Comparison of ENCODE assay signal across 12 cellular contexts in genomic region chr1:234732260-234732659, GRCh38.
DNase-seq lines count a peak whose midpoint lies in the region; ATAC-seq and TF ChIP-seq lines count a peak whose summit lies in the region.
"Had no signal": no experiment of that assay in that cellular context is flagged by ENCODE, and none has a peak within 500 bp of the region (broad histone marks: within the 10 kb centered on the region; RNA-seq: fewer than 3 reads in every experiment).

No MANE protein-coding gene starts in this region.

- H3K27ac Mint-ChIP-seq in activated T-cell treated with anti-CD3 and anti-CD28 coated beads, Interleukin-2, amount 50 U/mL, for 72 hours = peak overlapping the region; percentile 49
- peak overlapping the region; percentile 21 for H3K27ac Mint-ChIP-seq in endodermal cell
- H3K27ac Mint-ChIP-seq in stimulated activated effector memory CD8-positive, alpha-beta T cell treated with anti-CD3 and anti-CD28 coated beads, Interleukin-12 subunit alpha, Interleukin-12 subunit beta, amount 100 ng/mL, for 72 hours = peak overlapping the region; percentile 95

- no peak overlapping the region for H3K9ac ChIP-seq in endodermal cell (ENCODE audit: extremely low read depth, low read length, poor library complexity, severe bottlenecking)
- no peak overlapping the region for H3K9ac ChIP-seq in colonic mucosa (ENCODE audit: low read depth in 2 of 2, low read length in 2 of 2)

- no peaks in the 10 kb centered on the region for H3K9me3 Mint-ChIP-seq in activated T-cell treated with anti-CD3 and anti-CD28 coated beads, Interleukin-2, amount 50 U/mL, for 72 hours
- H3K9me3 Mint-ChIP-seq in activated T-cell treated with anti-CD3 and anti-CD28 coated beads, Interleukin-2, amount 50 U/mL, for 4 hours = no peaks in the 10 kb centered on the region
- no peaks in the 10 kb centered on the region for H3K9me3 Mint-ChIP-seq in endodermal cell
- no peaks in the 10 kb centered on the region for H3K9me3 Mint-ChIP-seq in stimulated activated effector memory CD8-positive, alpha-beta T cell treated with anti-CD3 and anti-CD28 coated beads, Interleukin-12 subunit alpha, Interleukin-12 subunit beta, amount 100 ng/mL, for 72 hours

- no peaks in the 10 kb centered on the region for H3K36me3 Mint-ChIP-seq in activated T-cell treated with anti-CD3 and anti-CD28 coated beads, Interleukin-2, amount 50 U/mL, for 72 hours (ENCODE audit: insufficient read depth in 2 of 2)
- H3K36me3 Mint-ChIP-seq in activated T-cell treated with anti-CD3 and anti-CD28 coated beads, Interleukin-2, amount 50 U/mL, for 4 hours (ENCODE audit: insufficient read depth) = no peaks in the 10 kb centered on the region
- no peaks in the 10 kb centered on the region for H3K36me3 Mint-ChIP-seq in endodermal cell (ENCODE audit: low read depth)
- peaks cover 10% of the 10 kb centered on the region for H3K36me3 Mint-ChIP-seq in stimulated activated effector memory CD8-positive, alpha-beta T cell treated with anti-CD3 and anti-CD28 coated beads, Interleukin-12 subunit alpha, Interleukin-12 subunit beta, amount 100 ng/mL, for 72 hours

- H3K27ac ChIP-seq in SJSA1 (peak overlapping the region; percentile 83), endodermal cell (ENCODE audit: low read depth, low read length) (no peak overlapping the region), colonic mucosa (no peak overlapping the region)

- WGBS in endodermal cell (ENCODE audit: insufficient coverage in 1 of 2, insufficient read length in 1 of 2), 2 experiments = 94 to 95% methylated on average over 9 of the region's 9 CpGs

- DNase-seq in activated T-cell treated with anti-CD3 and anti-CD28 coated beads, Interleukin-2, amount 50 U/mL, for 72 hours = no peak
- no peak for DNase-seq in activated T-cell treated with anti-CD3 and anti-CD28 coated beads, Interleukin-2, amount 50 U/mL, for 4 hours
- no peak for DNase-seq in SJSA1 (ENCODE audit: low read depth in 1 of 2, low spot score in 2 of 2)
- no peak for DNase-seq in endodermal cell
- no peak for DNase-seq in stimulated activated effector memory CD8-positive, alpha-beta T cell treated with anti-CD3 and anti-CD28 coated beads, Interleukin-12 subunit alpha, Interleukin-12 subunit beta, amount 100 ng/mL, for 72 hours (ENCODE audit: low spot score in 2 of 2)
- DNase-seq in colonic mucosa = no peak
- DNase-seq: hippocampal formation, NCI-H1092, T1000 had no signal

- H3K4me1 Mint-ChIP-seq in activated T-cell treated with anti-CD3 and anti-CD28 coated beads, Interleukin-2, amount 50 U/mL, for 72 hours (ENCODE audit: low read depth) = peaks cover 66% of the 10 kb centered on the region
- H3K4me1 Mint-ChIP-seq in activated T-cell treated with anti-CD3 and anti-CD28 coated beads, Interleukin-2, amount 50 U/mL, for 4 hours (ENCODE audit: low read depth) = peaks cover 45% of the 10 kb centered on the region
- H3K4me1 Mint-ChIP-seq in endodermal cell = peaks cover 10% of the 10 kb centered on the region
- H3K4me1 Mint-ChIP-seq in stimulated activated effector memory CD8-positive, alpha-beta T cell treated with anti-CD3 and anti-CD28 coated beads, Interleukin-12 subunit alpha, Interleukin-12 subunit beta, amount 100 ng/mL, for 72 hours = peaks cover 61% of the 10 kb centered on the region

- H3K27me3 ChIP-seq in SJSA1 (replicated peaks) (no peaks in the 10 kb centered on the region), endodermal cell (ENCODE audit: control insufficient read depth, insufficient read depth, low read length, poor library complexity, severe bottlenecking) (no peaks in the 10 kb centered on the region), colonic mucosa (no peaks in the 10 kb centered on the region)

- H3K4me3 ChIP-seq in SJSA1 (no peak overlapping the region), endodermal cell (ENCODE audit: low read length) (no peak overlapping the region), colonic mucosa (no peak overlapping the region)
- H3K4me3 ChIP-seq: HAP-1 had no signal

- no peaks in the 10 kb centered on the region for H3K36me3 ChIP-seq in SJSA1
- no peaks in the 10 kb centered on the region for H3K36me3 ChIP-seq in endodermal cell (ENCODE audit: control insufficient read depth, insufficient read depth, low read length)
- H3K36me3 ChIP-seq in colonic mucosa = no peaks in the 10 kb centered on the region
- H3K36me3 ChIP-seq: HAP-1 had no signal

- ATAC-seq in activated T-cell treated with anti-CD3 and anti-CD28 coated beads, Interleukin-2, amount 50 U/mL, for 72 hours (replicated peaks in 1 of 2) = no peak
- no peak for ATAC-seq in activated T-cell treated with anti-CD3 and anti-CD28 coated beads, Interleukin-2, amount 50 U/mL, for 4 hours
- no peak for ATAC-seq in stimulated activated effector memory CD8-positive, alpha-beta T cell treated with anti-CD3 and anti-CD28 coated beads, Interleukin-12 subunit alpha, Interleukin-12 subunit beta, amount 100 ng/mL, for 72 hours
- ATAC-seq in HG03095 (IDR thresholded peaks at IDR 0.05; ENCODE audit: unreplicated experiment) (no peak), GM19455 (IDR thresholded peaks at IDR 0.05; ENCODE audit: unreplicated experiment) (no peak)

- H3K4me3 Mint-ChIP-seq in activated T-cell treated with anti-CD3 and anti-CD28 coated beads, Interleukin-2, amount 50 U/mL, for 72 hours = peak overlapping the region; percentile 67 to 74
- no peak overlapping the region for H3K4me3 Mint-ChIP-seq in activated T-cell treated with anti-CD3 and anti-CD28 coated beads, Interleukin-2, amount 50 U/mL, for 4 hours
- no peak overlapping the region for H3K4me3 Mint-ChIP-seq in endodermal cell
- H3K4me3 Mint-ChIP-seq in stimulated activated effector memory CD8-positive, alpha-beta T cell treated with anti-CD3 and anti-CD28 coated beads, Interleukin-12 subunit alpha, Interleukin-12 subunit beta, amount 100 ng/mL, for 72 hours = peak overlapping the region; percentile 50

- TF ChIP-seq CTCF in endodermal cell (conservative IDR thresholded peaks at IDR 0.05) = no peak
- no peak for TF ChIP-seq CTCF in colonic mucosa (IDR thresholded peaks at IDR 0.05)

- H3K9me3 ChIP-seq in SJSA1 (replicated peaks) (no peaks in the 10 kb centered on the region), endodermal cell (ENCODE audit: control insufficient read depth, low read length) (no peaks in the 10 kb centered on the region), colonic mucosa (no peaks in the 10 kb centered on the region)
- H3K9me3 ChIP-seq: HAP-1 had no signal

- intact Hi-C loops in colonic mucosa (cut with DNase I) = no loop called here

- no peaks in the 10 kb centered on the region for H3K27me3 Mint-ChIP-seq in activated T-cell treated with anti-CD3 and anti-CD28 coated beads, Interleukin-2, amount 50 U/mL, for 72 hours (ENCODE audit: low read depth)
- H3K27me3 Mint-ChIP-seq in activated T-cell treated with anti-CD3 and anti-CD28 coated beads, Interleukin-2, amount 50 U/mL, for 4 hours (ENCODE audit: low read depth) = no peaks in the 10 kb centered on the region
- H3K27me3 Mint-ChIP-seq in endodermal cell (ENCODE audit: insufficient read depth) = peaks cover 4% of the 10 kb centered on the region

- peaks cover 34% of the 10 kb centered on the region for H3K4me1 ChIP-seq in SJSA1 (replicated peaks)
- peaks cover 5% of the 10 kb centered on the region for H3K4me1 ChIP-seq in endodermal cell (ENCODE audit: control insufficient read depth, insufficient read depth, low read length)
- H3K4me1 ChIP-seq in colonic mucosa = peaks cover 5% of the 10 kb centered on the region
- H3K4me1 ChIP-seq: HAP-1 had no signal

Comparison
In these comparisons a context has a peak if more than half of its experiments do, and no peak if none do; other contexts are left out.
1. H3K4me3 Mint-ChIP-seq: peak in activated T-cell treated with anti-CD3 and anti-CD28 coated beads, Interleukin-2, amount 50 U/mL, for 72 hours (2 of 2) and stimulated activated effector memory CD8-positive, alpha-beta T cell treated with anti-CD3 and anti-CD28 coated beads, Interleukin-12 subunit alpha, Interleukin-12 subunit beta, amount 100 ng/mL, for 72 hours (single experiment); none in activated T-cell treated with anti-CD3 and anti-CD28 coated beads, Interleukin-2, amount 50 U/mL, for 4 hours (single experiment) and endodermal cell (single experiment).
2. H3K27ac Mint-ChIP-seq: peak in every context shown above with its lines; median percentile 95 in stimulated activated effector memory CD8-positive, alpha-beta T cell treated with anti-CD3 and anti-CD28 coated beads, Interleukin-12 subunit alpha, Interleukin-12 subunit beta, amount 100 ng/mL, for 72 hours; 49 in activated T-cell treated with anti-CD3 and anti-CD28 coated beads, Interleukin-2, amount 50 U/mL, for 72 hours; 21 in endodermal cell.